Comparison of ENCODE assay signal across 14 cellular contexts in genomic region chr15:99954361-99955180, GRCh38.
DNase-seq lines count a peak whose midpoint lies in the region; ATAC-seq and TF ChIP-seq lines count a peak whose summit lies in the region.
"Had no signal": no experiment of that assay in that cellular context is flagged by ENCODE, and none has a peak within 500 bp of the region (broad histone marks: within the 10 kb centered on the region; RNA-seq: fewer than 3 reads in every experiment).

No MANE protein-coding gene starts in this region.

- no peak overlapping the region for H2AFZ ChIP-seq in Karpas-422 (ENCODE audit: low read length)

- WGBS in testis, 2 donors = 49 to 57% methylated on average over 11 of the region's 11 CpGs

- no peak overlapping the region for H3K9ac ChIP-seq in Karpas-422 (ENCODE audit: low read length)
- H3K9ac ChIP-seq: BLaER1 treated with 17β-estradiol and CSF1 and Interleukin-3, amounts not matched to agents 10 nM and 100 nM had no signal

- H3K27ac ChIP-seq in testis (no peak overlapping the region), Karpas-422 (ENCODE audit: low read length) (no peak overlapping the region)
- H3K27ac ChIP-seq: BLaER1 treated with 17β-estradiol and CSF1 and Interleukin-3, amounts not matched to agents 10 nM and 100 nM; brain microvascular endothelial cell; lower lobe of right lung had no signal

- DNase-seq in NCI-H526 (lab: John Stamatoyannopoulos, UW) (peak; percentile 38 to 73), astrocyte of the hippocampus (ENCODE audit: low read depth, low spot score) (peak; percentile 43), iPS-NIHi7 (ENCODE audit: extremely low spot score) (peak; percentile 37), testis (peak; percentile 81), Karpas-422 (no peak)
- DNase-seq: activated naive CD4-positive, alpha-beta T cell treated with anti-CD3 and anti-CD28 coated beads, Interleukin-2, amount 50 U/mL, for 16 hours; brain microvascular endothelial cell; lower lobe of right lung; naive thymus-derived CD8-positive, alpha-beta T cell; NCI-H2029 treated with DMSO at 0.1 percent for 48 hours; NCI-H69 had no signal

- H3K27me3 ChIP-seq in testis (no peaks in the 10 kb centered on the region), Karpas-422 (ENCODE audit: low read length) (no peaks in the 10 kb centered on the region)
- H3K27me3 ChIP-seq: BLaER1 treated with 17β-estradiol and CSF1 and Interleukin-3, amounts not matched to agents 10 nM and 100 nM; brain microvascular endothelial cell had no signal

- ATAC-seq in HG03196 (IDR thresholded peaks at IDR 0.05; ENCODE audit: unreplicated experiment) (no peak), GM19397 (IDR thresholded peaks at IDR 0.05; ENCODE audit: unreplicated experiment) (no peak)
- ATAC-seq: naive thymus-derived CD8-positive, alpha-beta T cell had no signal

- no peaks in the 10 kb centered on the region for H3K36me3 ChIP-seq in testis (ENCODE audit: low read depth, missing control alignments)
- no peaks in the 10 kb centered on the region for H3K36me3 ChIP-seq in Karpas-422 (ENCODE audit: insufficient read depth, low read length)
- H3K36me3 ChIP-seq: BLaER1 treated with 17β-estradiol and CSF1 and Interleukin-3, amounts not matched to agents 10 nM and 100 nM; brain microvascular endothelial cell; lower lobe of right lung had no signal

- H3K9me3 ChIP-seq in testis = no peaks in the 10 kb centered on the region
- H3K9me3 ChIP-seq in Karpas-422 (ENCODE audit: low read length) = no peaks in the 10 kb centered on the region
- H3K9me3 ChIP-seq: lower lobe of right lung had no signal

- no peaks in the 10 kb centered on the region for H4K20me1 ChIP-seq in Karpas-422 (ENCODE audit: insufficient read depth, low read depth, low read length)
- H4K20me1 ChIP-seq: BLaER1 treated with 17β-estradiol and CSF1 and Interleukin-3, amounts not matched to agents 10 nM and 100 nM had no signal

- no peaks in the 10 kb centered on the region for H3K79me2 ChIP-seq in Karpas-422 (ENCODE audit: low read length)

- H3K4me2 ChIP-seq in Karpas-422 (ENCODE audit: low read depth, low read length, poor library complexity, severe bottlenecking) = no peak overlapping the region
- H3K4me2 ChIP-seq: BLaER1 treated with 17β-estradiol and CSF1 and Interleukin-3, amounts not matched to agents 10 nM and 100 nM had no signal

- no peaks in the 10 kb centered on the region for H3K9me2 ChIP-seq in Karpas-422 (replicated peaks; ENCODE audit: insufficient read depth, low read length)

- TF ChIP-seq POLR2A in testis (IDR thresholded peaks at IDR 0.05) = no peak

- H3K4me3 ChIP-seq in testis = no peak overlapping the region
- no peak overlapping the region for H3K4me3 ChIP-seq in Karpas-422 (ENCODE audit: low read length)
- H3K4me3 ChIP-seq: BLaER1 treated with 17β-estradiol and CSF1 and Interleukin-3, amounts not matched to agents 10 nM and 100 nM; lower lobe of right lung had no signal

- H3K4me1 ChIP-seq in testis = no peaks in the 10 kb centered on the region
- no peaks in the 10 kb centered on the region for H3K4me1 ChIP-seq in Karpas-422 (ENCODE audit: low read length)
- H3K4me1 ChIP-seq: lower lobe of right lung had no signal

- intact Hi-C loops in testis (cut with DNase I; ENCODE audit: low total_unique reads) = loop anchor here (10.0 kb wide), 1 partner anchor 380 kb away; no protein-coding TSS in a partner anchor

- TF ChIP-seq CTCF in testis (IDR thresholded peaks at IDR 0.05) = no peak
